In genomic region chr19:43572172-43572588, GRCh38 we compare ENCODE assay signal across 16 cellular contexts. TPM values are rescaled to one million over a fixed set of nuclear protein-coding genes. Genes with fewer than 3 reads are reported as not detected.
DNase-seq lines count a peak whose midpoint lies in the region; ATAC-seq and TF ChIP-seq lines count a peak whose summit lies in the region.
"Had no signal": no experiment of that assay in that cellular context is flagged by ENCODE, and none has a peak within 500 bp of the region (broad histone marks: within the 10 kb centered on the region; RNA-seq: fewer than 3 reads in every experiment).

No MANE protein-coding gene starts in this region.

- H3K27me3 Mint-ChIP-seq in activated T-cell treated with anti-CD3 and anti-CD28 coated beads, Interleukin-2, amount 50 U/mL, for 72 hours (ENCODE audit: low read depth), result no peaks in the 10 kb centered on the region
- H3K27me3 Mint-ChIP-seq in type B pancreatic cell, result no peaks in the 10 kb centered on the region
- H3K27me3 Mint-ChIP-seq: dendritic cell treated with granulocyte-macrophage colony-stimulating factor and Interleukin-4, amounts not matched to agents 40 ng/mL and 50 ng/mL, for 4 days had no signal

- H3K79me2 ChIP-seq in hepatocyte, result peaks cover 49% of the 10 kb centered on the region

- WGBS in hepatocyte (ENCODE audit: low lambda C conversion rate, missing lambda C conversion rate), result 69% methylated on average over 3 of the region's 3 CpGs

- H3K36me3 Mint-ChIP-seq in activated T-cell treated with anti-CD3 and anti-CD28 coated beads, Interleukin-2, amount 50 U/mL, for 72 hours (ENCODE audit: insufficient read depth in 2 of 2), result peaks cover 0 to 4% of the 10 kb centered on the region in 2 donors
- H3K36me3 Mint-ChIP-seq in type B pancreatic cell, result peaks cover 9% of the 10 kb centered on the region
- H3K36me3 Mint-ChIP-seq: WTC11 had no signal

- no peaks in the 10 kb centered on the region for H4K20me1 ChIP-seq in hepatocyte (ENCODE audit: insufficient read depth, poor library complexity, severe bottlenecking)

- no peak overlapping the region for H3K4me3 Mint-ChIP-seq in activated T-cell treated with anti-CD3 and anti-CD28 coated beads, Interleukin-2, amount 50 U/mL, for 72 hours
- H3K4me3 Mint-ChIP-seq in type B pancreatic cell, result peak overlapping the region; percentile 13
- H3K4me3 Mint-ChIP-seq: dendritic cell treated with granulocyte-macrophage colony-stimulating factor and Interleukin-4, amounts not matched to agents 40 ng/mL and 50 ng/mL, for 4 days; WTC11 had no signal

- H3K4me1 ChIP-seq in hepatocyte (ENCODE audit: insufficient read depth), result peaks cover 8% of the 10 kb centered on the region

- H3K27me3 ChIP-seq in hepatocyte, result no peaks in the 10 kb centered on the region
- H3K27me3 ChIP-seq: upper lobe of right lung had no signal

- peak overlapping the region; percentile 89 for H3K27ac Mint-ChIP-seq in activated T-cell treated with anti-CD3 and anti-CD28 coated beads, Interleukin-2, amount 50 U/mL, for 72 hours
- H3K27ac Mint-ChIP-seq in type B pancreatic cell, result peak overlapping the region; percentile 52
- H3K27ac Mint-ChIP-seq: dendritic cell treated with granulocyte-macrophage colony-stimulating factor and Interleukin-4, amounts not matched to agents 40 ng/mL and 50 ng/mL, for 4 days; WTC11 had no signal

- no peaks in the 10 kb centered on the region for H3K9me3 Mint-ChIP-seq in activated T-cell treated with anti-CD3 and anti-CD28 coated beads, Interleukin-2, amount 50 U/mL, for 72 hours
- H3K9me3 Mint-ChIP-seq in type B pancreatic cell, result no peaks in the 10 kb centered on the region
- H3K9me3 Mint-ChIP-seq: dendritic cell treated with granulocyte-macrophage colony-stimulating factor and Interleukin-4, amounts not matched to agents 40 ng/mL and 50 ng/mL, for 4 days; WTC11 had no signal

- no peak for TF ChIP-seq CTCF in hepatocyte (IDR thresholded peaks at IDR 0.05; ENCODE audit: poor library complexity)
- TF ChIP-seq CTCF in type B pancreatic cell (conservative IDR thresholded peaks at IDR 0.05), result no peak

- ATAC-seq in activated T-cell treated with anti-CD3 and anti-CD28 coated beads, Interleukin-2, amount 50 U/mL, for 72 hours (replicated peaks in 1 of 2), result no peak
- ATAC-seq in GM21381 (IDR thresholded peaks at IDR 0.05; ENCODE audit: unreplicated experiment), result no peak
- ATAC-seq: upper lobe of right lung, WTC11 had no signal

- DNase-seq in activated T-cell treated with anti-CD3 and anti-CD28 coated beads, Interleukin-2, amount 50 U/mL, for 72 hours, result no peak
- DNase-seq in activated T-cell treated with anti-CD3 and anti-CD28 coated beads for 4 hours (no peak), NCI-H510A (lab: John Stamatoyannopoulos, UW) (peak; percentile 47), hepatocyte (ENCODE audit: low spot score) (peak; percentile 58), type B pancreatic cell (ENCODE audit: extremely low spot score, unreplicated experiment) (no peak), iPS-NIHi7 (ENCODE audit: extremely low spot score) (no peak), OCI-M2 (lab: John Stamatoyannopoulos, UW; ENCODE audit: unreplicated experiment) (no peak)
- DNase-seq: anterior cingulate cortex; mesendoderm; stimulated activated CD8-positive, alpha-beta memory T cell treated with anti-CD3 and anti-CD28 coated beads, Interleukin-4, amount 100 ng/mL, for 48 hours; upper lobe of right lung had no signal

- peaks cover 53% of the 10 kb centered on the region for H3K4me1 Mint-ChIP-seq in activated T-cell treated with anti-CD3 and anti-CD28 coated beads, Interleukin-2, amount 50 U/mL, for 72 hours (ENCODE audit: low read depth)
- H3K4me1 Mint-ChIP-seq in type B pancreatic cell (ENCODE audit: unreplicated experiment), result peaks cover 27% of the 10 kb centered on the region

- no peak overlapping the region for H3K4me3 ChIP-seq in hepatocyte
- H3K4me3 ChIP-seq: SK-N-MC, upper lobe of right lung had no signal

- H2AFZ ChIP-seq in hepatocyte, result no peak overlapping the region

- H3K27ac ChIP-seq in hepatocyte, result peak overlapping the region; percentile 75
- H3K27ac ChIP-seq: SK-N-MC, upper lobe of right lung had no signal

- peak overlapping the region; percentile 1 for H3K4me2 ChIP-seq in hepatocyte

- H3K9me2 ChIP-seq in hepatocyte (replicated peaks; ENCODE audit: insufficient read depth), result no peaks in the 10 kb centered on the region

- H3K9me3 ChIP-seq in hepatocyte (ENCODE audit: low read depth), result no peaks in the 10 kb centered on the region
- H3K9me3 ChIP-seq: upper lobe of right lung had no signal

- no peaks in the 10 kb centered on the region for H3K36me3 ChIP-seq in hepatocyte (replicated peaks; ENCODE audit: insufficient read depth, low read depth)
- H3K36me3 ChIP-seq: upper lobe of right lung had no signal

RNA-seq across cellular contexts. Expression of gene XRCC1, which starts 3.1 kb away (rescaled TPM):
- total RNA-seq in activated T-cell treated with anti-CD3 and anti-CD28 coated beads, Interleukin-2, amount 50 U/mL, for 72 hours, result 10 to 100 TPM; 58.4 to 66.7 TPM
- total RNA-seq in hepatocyte (27.8 and 34.3 TPM in 2 replicates), type B pancreatic cell (ENCODE audit: low replicate concordance) (33.0 and 63.7 TPM in 2 replicates)
- 27.3 and 27.8 TPM in 2 replicates for polyA plus RNA-seq in hepatocyte

RNA-seq across cellular contexts. Expression of gene PINLYP, which starts 3.4 kb away (rescaled TPM):
- total RNA-seq in activated T-cell treated with anti-CD3 and anti-CD28 coated beads, Interleukin-2, amount 50 U/mL, for 72 hours, result 10 to 100 TPM in 1 of 2 donors, 1 to 10 TPM in 1; 8.9 to 18.1 TPM
- total RNA-seq in hepatocyte (4.7 and 11.4 TPM in 2 replicates), type B pancreatic cell (ENCODE audit: low replicate concordance) (5.6 and 6.0 TPM in 2 replicates)
- 4.5 and 4.6 TPM in 2 replicates for polyA plus RNA-seq in hepatocyte

RNA-seq across cellular contexts. Expression of gene IRGQ, which starts 23.8 kb away (rescaled TPM):
- total RNA-seq in activated T-cell treated with anti-CD3 and anti-CD28 coated beads, Interleukin-2, amount 50 U/mL, for 72 hours, result 10 to 100 TPM; 13.6 to 16.6 TPM
- total RNA-seq in hepatocyte, result 26.0 and 26.2 TPM in 2 replicates
- 9.6 and 14.4 TPM in 2 replicates for polyA plus RNA-seq in hepatocyte
- total RNA-seq in type B pancreatic cell (ENCODE audit: low replicate concordance), result 37.1 and 41.5 TPM in 2 replicates

RNA-seq across cellular contexts. Expression of gene ZNF576, which starts 24.2 kb away (rescaled TPM):
- 10 to 100 TPM; 10.0 to 11.8 TPM for total RNA-seq in activated T-cell treated with anti-CD3 and anti-CD28 coated beads, Interleukin-2, amount 50 U/mL, for 72 hours
- total RNA-seq in hepatocyte, result 12.8 and 16.2 TPM in 2 replicates
- 16.1 and 18.1 TPM in 2 replicates for polyA plus RNA-seq in hepatocyte
- 17.3 and 18.7 TPM in 2 replicates for total RNA-seq in type B pancreatic cell (ENCODE audit: low replicate concordance)

RNA-seq across cellular contexts. Expression of gene ZNF575, which starts 39.2 kb away (rescaled TPM):
- 1 to 10 TPM; 3.2 to 4.3 TPM for total RNA-seq in activated T-cell treated with anti-CD3 and anti-CD28 coated beads, Interleukin-2, amount 50 U/mL, for 72 hours
- total RNA-seq in hepatocyte, result 0.84 TPM in 1 of 2 replicates, not detected in the other
- 3.1 and 6.8 TPM in 2 replicates for polyA plus RNA-seq in hepatocyte
- 1.8 and 2.6 TPM in 2 replicates for total RNA-seq in type B pancreatic cell (ENCODE audit: low replicate concordance)
- total RNA-seq: H1 had no signal

Comparison
In these comparisons a context has a peak if more than half of its experiments do, and no peak if none do; other contexts are left out.
1. DNase-seq: peak in NCI-H510A (single experiment) and hepatocyte (single experiment); none in activated T-cell treated with anti-CD3 and anti-CD28 coated beads, Interleukin-2, amount 50 U/mL, for 72 hours (0 of 2), activated T-cell treated with anti-CD3 and anti-CD28 coated beads for 4 hours (single experiment), type B pancreatic cell (single experiment), iPS-NIHi7 (single experiment) and OCI-M2 (single experiment).